Comparison of ENCODE assay signal across 19 cellular contexts in genomic region chr1:168783831-168784230, GRCh38. TPM values are rescaled to one million over a fixed set of nuclear protein-coding genes. Genes with fewer than 3 reads are reported as not detected.
DNase-seq lines count a peak whose midpoint lies in the region; ATAC-seq and TF ChIP-seq lines count a peak whose summit lies in the region.
"Had no signal": no experiment of that assay in that cellular context is flagged by ENCODE, and none has a peak within 500 bp of the region (broad histone marks: within the 10 kb centered on the region; RNA-seq: fewer than 3 reads in every experiment).

No MANE protein-coding gene starts in this region.

- no peak overlapping the region for H3K27ac Mint-ChIP-seq in T-cell
- H3K27ac Mint-ChIP-seq: CD4-positive, alpha-beta memory T cell; stimulated activated effector memory CD8-positive, alpha-beta T cell treated with anti-CD3 and anti-CD28 coated beads, Interleukin-12 subunit alpha, Interleukin-12 subunit beta, amount 100 ng/mL, for 72 hours; type B pancreatic cell had no signal

- CTCF ChIA-PET in T-cell (lab: Charles Lee), result interaction anchor here in 1 of 2 donors (0.6 kb wide), 1 partner anchor 22 kb away, joined by 6 read pairs; no protein-coding TSS in a partner anchor

- peaks cover 5 to 24% of the 10 kb centered on the region in 2 donors for H3K27me3 Mint-ChIP-seq in T-cell
- H3K27me3 Mint-ChIP-seq: type B pancreatic cell had no signal

- DNase-seq in AG10803 (ENCODE audit: low read depth), result peak; percentile 77
- DNase-seq in adipocyte (ENCODE audit: low read depth), result peak; percentile 1
- DNase-seq in left cardiac atrium, result no peak
- DNase-seq in renal cortical epithelial cell (ENCODE audit: low read depth), result peak; percentile 22
- no peak for DNase-seq in NCI-H128 (lab: John Stamatoyannopoulos, UW; ENCODE audit: unreplicated experiment)
- no peak for DNase-seq in RPMI8226
- no peak for DNase-seq in midbrain (lab: John Stamatoyannopoulos, UW)
- DNase-seq in T-cell, result no peak
- DNase-seq: activated naive CD4-positive, alpha-beta T cell; CD4-positive, alpha-beta memory T cell; dermis blood vessel endothelial cell; DMS79; NCI-H1048; NCI-H526; spleen had no signal

- no peak overlapping the region for H3K4me3 ChIP-seq in AG10803 (ENCODE audit: low read length)
- peak overlapping the region; percentile 44 for H3K4me3 ChIP-seq in adipocyte (ENCODE audit: low read length)
- H3K4me3 ChIP-seq: spleen had no signal

- H3K36me3 Mint-ChIP-seq in T-cell, result no peaks in the 10 kb centered on the region
- H3K36me3 Mint-ChIP-seq: CD4-positive, alpha-beta memory T cell; stimulated activated effector memory CD8-positive, alpha-beta T cell treated with anti-CD3 and anti-CD28 coated beads, Interleukin-12 subunit alpha, Interleukin-12 subunit beta, amount 100 ng/mL, for 72 hours; type B pancreatic cell had no signal

- H3K9me3 ChIP-seq in adipocyte (ENCODE audit: control insufficient read depth, low read length), result no peaks in the 10 kb centered on the region
- H3K9me3 ChIP-seq: spleen had no signal

- ATAC-seq in left cardiac atrium, result peak; percentile 74 to 82
- no peak for ATAC-seq in T-cell (replicated peaks in 1 of 4)
- ATAC-seq: esophagus mucosa; stimulated activated effector memory CD8-positive, alpha-beta T cell treated with anti-CD3 and anti-CD28 coated beads, Interleukin-12 subunit alpha, Interleukin-12 subunit beta, amount 100 ng/mL, for 72 hours had no signal

- TF ChIP-seq CTCF in AG10803 (conservative IDR thresholded peaks at IDR 0.05; ENCODE audit: low read length), result no peak

- peaks cover 18% of the 10 kb centered on the region for H3K27me3 ChIP-seq in adipocyte (replicated peaks; ENCODE audit: control insufficient read depth, insufficient read depth, low read length)

- H3K9ac ChIP-seq in adipocyte (ENCODE audit: low read length), result no peak overlapping the region

- peaks cover 36% of the 10 kb centered on the region for H3K4me1 ChIP-seq in adipocyte (ENCODE audit: control insufficient read depth, insufficient read depth, low read length)
- H3K4me1 ChIP-seq: spleen had no signal

- intact Hi-C loops in left cardiac atrium (cut with DNase I), result no loop called here

- no peak overlapping the region for H3K4me3 Mint-ChIP-seq in T-cell
- H3K4me3 Mint-ChIP-seq: CD4-positive, alpha-beta memory T cell; stimulated activated effector memory CD8-positive, alpha-beta T cell treated with anti-CD3 and anti-CD28 coated beads, Interleukin-12 subunit alpha, Interleukin-12 subunit beta, amount 100 ng/mL, for 72 hours; type B pancreatic cell had no signal

- H3K36me3 ChIP-seq in adipocyte (ENCODE audit: control insufficient read depth, insufficient read depth, low read length, severe bottlenecking), result no peaks in the 10 kb centered on the region
- H3K36me3 ChIP-seq: spleen had no signal

- H3K4me1 Mint-ChIP-seq in T-cell, result no peaks in the 10 kb centered on the region
- H3K4me1 Mint-ChIP-seq: CD4-positive, alpha-beta memory T cell; stimulated activated effector memory CD8-positive, alpha-beta T cell treated with anti-CD3 and anti-CD28 coated beads, Interleukin-12 subunit alpha, Interleukin-12 subunit beta, amount 100 ng/mL, for 72 hours had no signal

- H3K9me3 Mint-ChIP-seq in T-cell, result no peaks in the 10 kb centered on the region
- H3K9me3 Mint-ChIP-seq: stimulated activated effector memory CD8-positive, alpha-beta T cell treated with anti-CD3 and anti-CD28 coated beads, Interleukin-12 subunit alpha, Interleukin-12 subunit beta, amount 100 ng/mL, for 72 hours; type B pancreatic cell had no signal

- POLR2A ChIA-PET in T-cell (lab: Charles Lee), result no interaction called here

RNA-seq across cellular contexts. Expression of gene DPT, which starts 54.8 kb away (rescaled TPM):
- total RNA-seq in left cardiac atrium (100 to 1,000 TPM; 111 to 130 TPM), renal cortical epithelial cell (not detected in 2 replicates), T-cell (not detected)
- total RNA-seq: CD4-positive, alpha-beta memory T cell; dermis blood vessel endothelial cell; OCI-LY7 had no signal

Comparison
In these comparisons a context has a peak if more than half of its experiments do, and no peak if none do; other contexts are left out.
1. DNase-seq: peak in AG10803 (single experiment), adipocyte (single experiment) and renal cortical epithelial cell (single experiment); none in left cardiac atrium (single experiment), NCI-H128 (single experiment), RPMI8226 (single experiment), midbrain (single experiment) and T-cell (0 of 34).
2. ATAC-seq: peak in left cardiac atrium (2 of 2); none in T-cell (0 of 4).
3. RNA of gene DPT, which starts 54.8 kb away (total RNA-seq): 111 to 130 TPM in left cardiac atrium; not detected in renal cortical epithelial cell and not detected in T-cell; every median in the first group is over 100 times any median in the second.